9 cellular contexts compared by ENCODE assay signal in genomic region chr17:34378664-34379101, GRCh38. TPM values are rescaled to one million over a fixed set of nuclear protein-coding genes. Genes with fewer than 3 reads are reported as not detected.
DNase-seq lines count a peak whose midpoint lies in the region; ATAC-seq and TF ChIP-seq lines count a peak whose summit lies in the region.
"Had no signal": no experiment of that assay in that cellular context is flagged by ENCODE, and none has a peak within 500 bp of the region (broad histone marks: within the 10 kb centered on the region; RNA-seq: fewer than 3 reads in every experiment).

No MANE protein-coding gene starts in this region.

- intact Hi-C loops in CD8-positive, alpha-beta T cell (cut with DNase I, micrococcal nuclease): no loop called here

- no peaks in the 10 kb centered on the region for H3K36me3 ChIP-seq in CD8-positive, alpha-beta T cell (ENCODE audit: insufficient read depth, low read length)
- H3K36me3 ChIP-seq: gastrocnemius medialis had no signal

- H3K27me3 ChIP-seq in CD8-positive, alpha-beta T cell (ENCODE audit: insufficient read depth, low read length): no peaks in the 10 kb centered on the region

- H3K4me3 Mint-ChIP-seq in activated CD4-positive, alpha-beta memory T cell treated with anti-CD3 and anti-CD28 coated beads, Interleukin-2, amount 10 ng/mL, durations not matched to agents 7 days and 5 days: peak overlapping the region; percentile 44
- no peak overlapping the region for H3K4me3 Mint-ChIP-seq in progenitor cell of endocrine pancreas (ENCODE audit: low read depth)
- no peak overlapping the region for H3K4me3 Mint-ChIP-seq in CD8-positive, alpha-beta T cell

- H3K27ac Mint-ChIP-seq in activated CD4-positive, alpha-beta memory T cell treated with anti-CD3 and anti-CD28 coated beads, Interleukin-2, amount 10 ng/mL, durations not matched to agents 7 days and 5 days: peak overlapping the region; percentile 68
- no peak overlapping the region for H3K27ac Mint-ChIP-seq in progenitor cell of endocrine pancreas
- H3K27ac Mint-ChIP-seq in CD8-positive, alpha-beta T cell: no peak overlapping the region

- DNase-seq in AG20443 (ENCODE audit: low spot score): peak; percentile 27
- peak; percentile 50 for DNase-seq in activated CD4-positive, alpha-beta memory T cell treated with anti-CD3 and anti-CD28 coated beads, Interleukin-2, amount 10 ng/mL, durations not matched to agents 7 days and 5 days
- no peak for DNase-seq in progenitor cell of endocrine pancreas (ENCODE audit: low spot score, unreplicated experiment)
- DNase-seq in CD8-positive, alpha-beta T cell: no peak
- no peak for DNase-seq in SHP77 treated with DMSO at 0.1 percent for 48 hours (lab: John Stamatoyannopoulos, UW)
- no peak for DNase-seq in kidney glomerular epithelial cell (lab: John Stamatoyannopoulos, UW)
- DNase-seq: gastrocnemius medialis had no signal

- H3K9me3 Mint-ChIP-seq in activated CD4-positive, alpha-beta memory T cell treated with anti-CD3 and anti-CD28 coated beads, Interleukin-2, amount 10 ng/mL, durations not matched to agents 7 days and 5 days: no peaks in the 10 kb centered on the region
- no peaks in the 10 kb centered on the region for H3K9me3 Mint-ChIP-seq in progenitor cell of endocrine pancreas (ENCODE audit: low read depth)
- no peaks in the 10 kb centered on the region for H3K9me3 Mint-ChIP-seq in CD8-positive, alpha-beta T cell

- peaks cover 63% of the 10 kb centered on the region for H3K4me1 Mint-ChIP-seq in activated CD4-positive, alpha-beta memory T cell treated with anti-CD3 and anti-CD28 coated beads, Interleukin-2, amount 10 ng/mL, durations not matched to agents 7 days and 5 days
- H3K4me1 Mint-ChIP-seq in progenitor cell of endocrine pancreas (ENCODE audit: low read depth): peaks cover 11% of the 10 kb centered on the region
- peaks cover 8% of the 10 kb centered on the region for H3K4me1 Mint-ChIP-seq in CD8-positive, alpha-beta T cell (ENCODE audit: low read depth)

- peaks cover 14% of the 10 kb centered on the region for H3K27me3 Mint-ChIP-seq in activated CD4-positive, alpha-beta memory T cell treated with anti-CD3 and anti-CD28 coated beads, Interleukin-2, amount 10 ng/mL, durations not matched to agents 7 days and 5 days
- H3K27me3 Mint-ChIP-seq in progenitor cell of endocrine pancreas: peaks cover 8% of the 10 kb centered on the region
- H3K27me3 Mint-ChIP-seq in CD8-positive, alpha-beta T cell (ENCODE audit: low read depth): peaks cover 7% of the 10 kb centered on the region

- TF ChIP-seq CTCF in progenitor cell of endocrine pancreas (IDR thresholded peaks at IDR 0.05; ENCODE audit: unreplicated experiment): no peak
- TF ChIP-seq CTCF in CD8-positive, alpha-beta T cell (IDR thresholded peaks at IDR 0.05): no peak

- H3K27ac ChIP-seq in CD8-positive, alpha-beta T cell (ENCODE audit: low read depth, low read length): no peak overlapping the region
- H3K27ac ChIP-seq: gastrocnemius medialis had no signal

- no peaks in the 10 kb centered on the region for H3K36me3 Mint-ChIP-seq in activated CD4-positive, alpha-beta memory T cell treated with anti-CD3 and anti-CD28 coated beads, Interleukin-2, amount 10 ng/mL, durations not matched to agents 7 days and 5 days (ENCODE audit: low read depth)
- no peaks in the 10 kb centered on the region for H3K36me3 Mint-ChIP-seq in progenitor cell of endocrine pancreas (ENCODE audit: insufficient read depth)
- H3K36me3 Mint-ChIP-seq in CD8-positive, alpha-beta T cell: no peaks in the 10 kb centered on the region

- H3K4me3 ChIP-seq in CD8-positive, alpha-beta T cell (ENCODE audit: low read depth, low read length): no peak overlapping the region
- H3K4me3 ChIP-seq: gastrocnemius medialis had no signal

- H3K9me3 ChIP-seq in CD8-positive, alpha-beta T cell (ENCODE audit: low read length): no peaks in the 10 kb centered on the region
- H3K9me3 ChIP-seq: gastrocnemius medialis had no signal

- POLR2A ChIA-PET in activated CD4-positive, alpha-beta memory T cell treated with anti-CD3 and anti-CD28 coated beads, Interleukin-2, amount 10 ng/mL, durations not matched to agents 7 days and 5 days (lab: Charles Lee): interaction anchor here (1.0 kb wide), 1 partner anchor 17 kb away, joined by 3 read pairs; no protein-coding TSS in a partner anchor
- POLR2A ChIA-PET in CD8-positive, alpha-beta T cell (lab: Charles Lee): no interaction called here

- CTCF ChIA-PET in activated CD4-positive, alpha-beta memory T cell treated with anti-CD3 and anti-CD28 coated beads, Interleukin-2, amount 10 ng/mL, durations not matched to agents 7 days and 5 days (lab: Charles Lee): interaction anchor here (1.0 to 4.6 kb wide), 4 partner anchors 17 to 58 kb away, joined by 3 to 30 read pairs (median 9); partner anchors contain the start of gene CCL1
- CTCF ChIA-PET in CD8-positive, alpha-beta T cell (lab: Charles Lee): no interaction called here

- ATAC-seq in GM18909 (IDR thresholded peaks at IDR 0.05; ENCODE audit: poor library complexity, unreplicated experiment) (peak; percentile 64), HG03342 (IDR thresholded peaks at IDR 0.05; ENCODE audit: unreplicated experiment) (peak; percentile 63)
- no peak for ATAC-seq in CD8-positive, alpha-beta T cell
- ATAC-seq: gastrocnemius medialis had no signal

- H3K4me1 ChIP-seq in CD8-positive, alpha-beta T cell (ENCODE audit: insufficient read depth, low read length): no peaks in the 10 kb centered on the region
- H3K4me1 ChIP-seq: gastrocnemius medialis had no signal

RNA-seq across cellular contexts. Expression of gene CCL1, which starts 15.7 kb away (rescaled TPM):
- 1 to 10 TPM; 4.8 to 6.8 TPM for total RNA-seq in activated CD4-positive, alpha-beta memory T cell treated with anti-CD3 and anti-CD28 coated beads, Interleukin-2, amount 10 ng/mL, durations not matched to agents 7 days and 5 days
- total RNA-seq in progenitor cell of endocrine pancreas: not detected in 2 replicates
- total RNA-seq in CD8-positive, alpha-beta T cell: not detected
- total RNA-seq: gastrocnemius medialis had no signal

RNA-seq across cellular contexts. Expression of gene CCL13, which starts 22.4 kb away (rescaled TPM):
- total RNA-seq in activated CD4-positive, alpha-beta memory T cell treated with anti-CD3 and anti-CD28 coated beads, Interleukin-2, amount 10 ng/mL, durations not matched to agents 7 days and 5 days: not detected
- total RNA-seq in progenitor cell of endocrine pancreas: not detected in 2 replicates
- not detected for total RNA-seq in CD8-positive, alpha-beta T cell

RNA-seq across cellular contexts. Expression of gene CCL8, which starts 59.4 kb away (rescaled TPM):
- total RNA-seq in activated CD4-positive, alpha-beta memory T cell treated with anti-CD3 and anti-CD28 coated beads, Interleukin-2, amount 10 ng/mL, durations not matched to agents 7 days and 5 days: not detected
- total RNA-seq in progenitor cell of endocrine pancreas: not detected in 2 replicates
- not detected for total RNA-seq in CD8-positive, alpha-beta T cell

Comparison
In these comparisons a context has a peak if more than half of its experiments do, and no peak if none do; other contexts are left out.
1. DNase-seq: peak in AG20443 (single experiment) and activated CD4-positive, alpha-beta memory T cell treated with anti-CD3 and anti-CD28 coated beads, Interleukin-2, amount 10 ng/mL, durations not matched to agents 7 days and 5 days (single experiment); none in progenitor cell of endocrine pancreas (single experiment), CD8-positive, alpha-beta T cell (0 of 7), SHP77 treated with DMSO at 0.1 percent for 48 hours (single experiment) and kidney glomerular epithelial cell (single experiment).